Comparison of ENCODE assay signal across 1 cellular context in genomic region chr13:110244096-110244830, GRCh38.
TF ChIP-seq lines count a peak whose summit lies in the region.

No MANE protein-coding gene starts in this region.

TF ChIP-seq in WTC11, 78 proteins besides CTCF, POLR2A, EP300 and RAD21 (continued from another document):
- no peak for TF ChIP-seq ZNF317 (CRISPR knock-in tag; IDR thresholded peaks at IDR 0.05; ENCODE audit: borderline replicate concordance, low read depth)
- TF ChIP-seq ETV6 (CRISPR knock-in tag; IDR thresholded peaks at IDR 0.05): no peak
- TF ChIP-seq ZNF263 (CRISPR knock-in tag; IDR thresholded peaks at IDR 0.05; ENCODE audit: low read depth): no peak
